Comparison of ENCODE assay signal across 16 cellular contexts in the genomic region with DNA sequence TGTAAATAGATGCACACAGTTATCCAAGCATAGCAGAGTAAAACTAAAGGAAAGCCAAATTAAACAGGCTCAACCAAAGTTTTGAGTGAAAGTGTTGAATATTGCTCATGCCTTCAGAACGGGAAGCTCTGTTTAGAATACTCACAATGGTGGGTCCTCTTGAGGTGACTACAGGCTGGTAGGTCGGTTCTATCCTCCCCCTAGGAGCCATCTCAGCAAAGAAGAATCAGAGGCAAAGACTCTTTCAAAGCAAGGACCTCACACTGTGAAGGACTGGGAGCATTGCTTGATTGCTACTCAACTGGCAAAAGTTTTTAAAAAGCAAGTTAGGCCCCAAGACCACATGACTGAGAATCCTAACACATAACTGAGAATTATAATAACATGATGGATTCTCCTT.
DNase-seq lines count a peak whose midpoint lies in the region; ATAC-seq, FAIRE-seq and TF ChIP-seq lines count a peak whose summit lies in the region.
"Had no signal": no experiment of that assay in that cellular context is flagged by ENCODE, and none has a peak within 500 bp of the region (broad histone marks: within the 10 kb centered on the region; RNA-seq: fewer than 3 reads in every experiment).

No MANE protein-coding gene starts in this region.

- CTCF ChIA-PET in H1 (lab: Charles Lee; ENCODE audit: partially characterized antibody): interaction anchor here (0.6 kb wide), 1 partner anchor 234 kb away, joined by 3 read pairs; no protein-coding TSS in a partner anchor

- H3K27ac Mint-ChIP-seq in activated naive CD8-positive, alpha-beta T cell treated with anti-CD3 and anti-CD28 coated beads for 36 hours: no peak overlapping the region
- H3K27ac Mint-ChIP-seq: H9 had no signal

- DNase-seq in left ventricle myocardium inferior (no peak), Right ventricle myocardium inferior (ENCODE audit: missing footprints) (no peak), H1 (ENCODE audit: low read depth in 1 of 2, low spot score in 2 of 2) (no peak), neuronal stem cell (ENCODE audit: low spot score) (no peak), NCI-H2227 (lab: John Stamatoyannopoulos, UW; ENCODE audit: unreplicated experiment) (no peak), erythroblast (lab: John Stamatoyannopoulos, UW) (no peak)
- no peak for DNase-seq in activated naive CD8-positive, alpha-beta T cell treated with anti-CD3 and anti-CD28 coated beads for 36 hours
- DNase-seq: C1 segment of cervical spinal cord, H9, NCI-H1436, NCI-H2081, NCI-H526 treated with DMSO at 0.1 percent for 48 hours, Right ventricle myocardium superior had no signal

- H2BK5ac ChIP-seq in H1 (ENCODE audit: low read depth, low read length) (no peak overlapping the region), neuronal stem cell (ENCODE audit: low read length) (no peak overlapping the region)

- H4K8ac ChIP-seq in H1 (ENCODE audit: extremely low read depth, insufficient read depth, low read length) (no peak overlapping the region), neuronal stem cell (ENCODE audit: low read depth, low read length) (no peak overlapping the region)

- no peak overlapping the region for H3K4ac ChIP-seq in H1 (replicated peaks; ENCODE audit: insufficient read length, low read depth, low read length)
- no peak overlapping the region for H3K4ac ChIP-seq in neuronal stem cell (ENCODE audit: low read length)

- 79% methylated on average over 2 of the region's 2 CpGs; no CpG with 5 or more reads in 1 of the 2 experiments for WGBS in H1 (ENCODE audit: extremely low coverage in 1 of 2, insufficient coverage in 1 of 2, insufficient read length in 1 of 2, insufficient replicate concordance in 2 of 2, low coverage in 1 of 2, low lambda C conversion rate in 2 of 2, missing lambda C conversion rate in 1 of 2), 2 experiments
- no CpG with 5 or more reads among the region's 2 CpGs for WGBS in neuronal stem cell (ENCODE audit: extremely low coverage in 2 of 2, insufficient read length in 2 of 2, insufficient replicate concordance in 1 of 2), 2 donors

- no peak overlapping the region for H3K4me3 Mint-ChIP-seq in activated naive CD8-positive, alpha-beta T cell treated with anti-CD3 and anti-CD28 coated beads for 36 hours
- H3K4me3 Mint-ChIP-seq: H9 had no signal

- H4K5ac ChIP-seq in H1 (ENCODE audit: insufficient read length, low read depth, low read length): no peak overlapping the region

- peaks cover 4% of the 10 kb centered on the region for H3K27me3 Mint-ChIP-seq in activated naive CD8-positive, alpha-beta T cell treated with anti-CD3 and anti-CD28 coated beads for 36 hours

- H3K36me3 ChIP-seq in left ventricle myocardium inferior (no peaks in the 10 kb centered on the region), H1 (ENCODE audit: control insufficient read depth in 2 of 4, insufficient read depth in 4 of 4, low read length in 3 of 4) (no peaks in the 10 kb centered on the region), neuronal stem cell (replicated peaks in 1 of 2; ENCODE audit: control insufficient read depth in 2 of 2, insufficient read depth in 2 of 2, low read length in 2 of 2) (no peaks in the 10 kb centered on the region)

- H3K4me3 ChIP-seq in left ventricle myocardium inferior: no peak overlapping the region
- no peak overlapping the region for H3K4me3 ChIP-seq in H1 (ENCODE audit: extremely low read depth in 1 of 4, insufficient read depth in 2 of 4, low read depth in 3 of 4, low read length in 4 of 4)
- H3K4me3 ChIP-seq in neuronal stem cell (ENCODE audit: low read length in 2 of 2): no peak overlapping the region

- H3K27ac ChIP-seq in left ventricle myocardium inferior (replicated peaks) (peak overlapping the region; percentile 39), H1 (ENCODE audit: low read depth, low read length) (no peak overlapping the region), neuronal stem cell (replicated peaks; ENCODE audit: low read length) (no peak overlapping the region)
- H3K27ac ChIP-seq: 22Rv1 had no signal

- TF ChIP-seq POLR2A in H1 (IDR thresholded peaks at IDR 0.05; ENCODE audit: control extremely low read depth in 1 of 2, low read depth in 2 of 2, low read length in 2 of 2): no peak
- no peak for TF ChIP-seq POLR2A in erythroblast (IDR thresholded peaks at IDR 0.05; ENCODE audit: low read length)

- H3K18ac ChIP-seq in H1 (ENCODE audit: extremely low read depth, low read length): no peak overlapping the region
- H3K18ac ChIP-seq in neuronal stem cell (ENCODE audit: low read length): no peak overlapping the region

- no peak overlapping the region for H2BK20ac ChIP-seq in H1 (ENCODE audit: low read length)

- H2BK120ac ChIP-seq in H1 (replicated peaks; ENCODE audit: low read depth, low read length) (no peak overlapping the region), neuronal stem cell (ENCODE audit: low read depth, low read length) (no peak overlapping the region)

- H3K9me3 ChIP-seq in left ventricle myocardium inferior (replicated peaks): no peaks in the 10 kb centered on the region
- H3K9me3 ChIP-seq in H1 (ENCODE audit: insufficient read depth in 2 of 2, low read depth in 1 of 2, low read length in 1 of 2): no peaks in the 10 kb centered on the region
- peaks cover 0 to 3% of the 10 kb centered on the region in 2 donors for H3K9me3 ChIP-seq in neuronal stem cell (replicated peaks in 1 of 2; ENCODE audit: control insufficient read depth in 2 of 2, insufficient read depth in 1 of 2, low read depth in 1 of 2, low read length in 2 of 2)

- H3K79me1 ChIP-seq in H1 (ENCODE audit: low read depth, low read length): no peaks in the 10 kb centered on the region
- H3K79me1 ChIP-seq in neuronal stem cell (ENCODE audit: low read depth, low read length): no peaks in the 10 kb centered on the region

- H3K9ac ChIP-seq in H1 (replicated peaks in 1 of 4; ENCODE audit: extremely low read depth in 1 of 4, low read depth in 3 of 4, low read length in 3 of 4) (no peak overlapping the region), neuronal stem cell (ENCODE audit: low read depth, low read length, poor library complexity) (no peak overlapping the region)

- TF ChIP-seq EP300 in H1 (IDR thresholded peaks at IDR 0.05; ENCODE audit: borderline replicate concordance in 1 of 2, low read depth in 2 of 2, low read length in 2 of 2): no peak

- no peak overlapping the region for H2BK15ac ChIP-seq in H1 (ENCODE audit: low read length)
- no peak overlapping the region for H2BK15ac ChIP-seq in neuronal stem cell (ENCODE audit: low read length)

- H4K91ac ChIP-seq in H1 (replicated peaks; ENCODE audit: insufficient read length, low read length) (no peak overlapping the region), neuronal stem cell (ENCODE audit: low read depth, low read length, poor library complexity) (no peak overlapping the region)

- H4K20me1 ChIP-seq in H1 (replicated peaks in 1 of 2; ENCODE audit: control insufficient read depth in 1 of 2, insufficient read depth in 2 of 2, low read length in 2 of 2): no peaks in the 10 kb centered on the region

- H3K27me3 ChIP-seq in left ventricle myocardium inferior (ENCODE audit: low read depth) (no peaks in the 10 kb centered on the region), H1 (replicated peaks in 1 of 4; ENCODE audit: control insufficient read depth in 3 of 4, extremely low read depth in 1 of 4, insufficient read depth in 3 of 4, low read length in 3 of 4) (no peaks in the 10 kb centered on the region), neuronal stem cell (ENCODE audit: control insufficient read depth in 3 of 3, insufficient read depth in 3 of 3, low read depth in 1 of 3, low read length in 3 of 3) (no peaks in the 10 kb centered on the region)

- H3K4me1 Mint-ChIP-seq in activated naive CD8-positive, alpha-beta T cell treated with anti-CD3 and anti-CD28 coated beads for 36 hours: no peaks in the 10 kb centered on the region

- H3K9me3 Mint-ChIP-seq in activated naive CD8-positive, alpha-beta T cell treated with anti-CD3 and anti-CD28 coated beads for 36 hours: no peaks in the 10 kb centered on the region
- H3K9me3 Mint-ChIP-seq: H9 had no signal

- no peak overlapping the region for H3K14ac ChIP-seq in H1 (ENCODE audit: insufficient read length)
- no peak overlapping the region for H3K14ac ChIP-seq in neuronal stem cell (ENCODE audit: low read length)

- H3K23ac ChIP-seq in H1 (ENCODE audit: insufficient read length): no peak overlapping the region
- no peak overlapping the region for H3K23ac ChIP-seq in neuronal stem cell (ENCODE audit: low read depth, low read length, poor library complexity)

- no peaks in the 10 kb centered on the region; the same call in 1 of the 2 replicates for H3K23me2 ChIP-seq in H1 (ENCODE audit: low read depth, low read length)

- no peaks in the 10 kb centered on the region for H3K36me3 Mint-ChIP-seq in activated naive CD8-positive, alpha-beta T cell treated with anti-CD3 and anti-CD28 coated beads for 36 hours

- H2BK12ac ChIP-seq in H1 (ENCODE audit: low read depth, low read length): no peak overlapping the region
- H2BK12ac ChIP-seq in neuronal stem cell (ENCODE audit: low read length): no peak overlapping the region

- FAIRE-seq in H1 (lab: Jason Lieb, UNC): peak; percentile 62

- H3K4me1 ChIP-seq in left ventricle myocardium inferior (peaks cover 3% of the 10 kb centered on the region), H1 (replicated peaks in 1 of 4; ENCODE audit: control insufficient read depth in 3 of 4, insufficient read depth in 4 of 4, low read length in 3 of 4) (peaks cover 0 to 4% (median 0%) of the 10 kb centered on the region in 4 experiments; a peak in 3 of 7 replicates), neuronal stem cell (ENCODE audit: control insufficient read depth in 2 of 2, insufficient read depth in 1 of 2, low read depth in 1 of 2, low read length in 2 of 2) (peaks cover 0 to 2% of the 10 kb centered on the region in 2 donors)

- H2AFZ ChIP-seq in H1 (ENCODE audit: low read length) (no peak overlapping the region; the same call in 1 of the 2 replicates), neuronal stem cell (ENCODE audit: low read length) (peak overlapping the region; percentile 7)

- intact Hi-C loops in left ventricle myocardium inferior (cut with micrococcal nuclease): no loop called here
- intact Hi-C loops in Right ventricle myocardium inferior (cut with DNase I): no loop called here

- TF ChIP-seq RAD21 in H1 (IDR thresholded peaks at IDR 0.05 in 1 of 2, conservative IDR thresholded peaks at IDR 0.05 in 1 of 2; ENCODE audit: low read depth in 2 of 2, low read length in 2 of 2): no peak

- POLR2A ChIA-PET in H1 (lab: Charles Lee; ENCODE audit: partially characterized antibody): no interaction called here

- H3K79me2 ChIP-seq in H1 (ENCODE audit: control insufficient read depth in 1 of 2, insufficient read depth in 2 of 2, low read length in 2 of 2): no peaks in the 10 kb centered on the region

- TF ChIP-seq CTCF in left ventricle myocardium inferior (IDR thresholded peaks at IDR 0.05; ENCODE audit: borderline replicate concordance) (no peak), H1 (IDR thresholded peaks at IDR 0.05; ENCODE audit: control extremely low read depth in 1 of 3, insufficient read depth in 1 of 3, low read depth in 1 of 3, low read length in 3 of 3) (no peak)

- ATAC-seq in Right ventricle myocardium inferior (no peak), GM19463 (IDR thresholded peaks at IDR 0.05; ENCODE audit: unreplicated experiment) (no peak)
- ATAC-seq: SK-N-SH treated with all-trans-retinoic acid at 6 μM for 48 hours had no signal

- H2AK5ac ChIP-seq in H1 (ENCODE audit: low read depth, low read length) (no peak overlapping the region), neuronal stem cell (ENCODE audit: low read depth, low read length) (no peak overlapping the region)

- H3K56ac ChIP-seq in H1 (replicated peaks; ENCODE audit: insufficient read length, low read depth, low read length): no peak overlapping the region

- no peak overlapping the region for H3K4me2 ChIP-seq in H1 (ENCODE audit: insufficient read depth in 1 of 2, low read depth in 2 of 2, low read length in 2 of 2)
- no peak overlapping the region for H3K4me2 ChIP-seq in neuronal stem cell (ENCODE audit: insufficient read depth, low read length, poor library complexity, severe bottlenecking)
